ENCODE assay signal across 14 cellular contexts in genomic region chr6:131317516-131317915, GRCh38.
"Had no signal": no experiment of that assay in that cellular context is flagged by ENCODE, and none has a peak within 500 bp of the region (broad histone marks: within the 10 kb centered on the region; RNA-seq: fewer than 3 reads in every experiment).

No MANE protein-coding gene starts in this region.

- ATAC-seq: esophagus mucosa, T-helper 17 cell had no signal

- H3K27me3 Mint-ChIP-seq: activated naive CD4-positive, alpha-beta T cell treated with anti-CD3 and anti-CD28 coated beads, Interleukin-2, amount 50 U/mL, for 24 hours; T-helper 17 cell had no signal

- H3K27me3 ChIP-seq: dorsolateral prefrontal cortex, sigmoid colon, testis had no signal

- H3K4me1 ChIP-seq: sigmoid colon, testis had no signal

- H3K4me3 Mint-ChIP-seq: activated naive CD4-positive, alpha-beta T cell treated with anti-CD3 and anti-CD28 coated beads, Interleukin-2, amount 50 U/mL, for 24 hours; nephron progenitor cell; T-helper 17 cell had no signal

- H3K9me3 ChIP-seq: testis had no signal

- H3K27ac ChIP-seq: dorsolateral prefrontal cortex, sigmoid colon, testis had no signal

- H3K4me3 ChIP-seq: dorsolateral prefrontal cortex, sigmoid colon, testis had no signal

- DNase-seq: activated CD4-positive, CD25-positive, alpha-beta regulatory T cell; activated effector memory CD4-positive, alpha-beta T cell treated with Interleukin-2 at 50 U/mL for 16 hours; activated T-cell treated with anti-CD3 and anti-CD28 coated beads, Interleukin-2, amount 50 U/mL, for 1 hour; dorsolateral prefrontal cortex; kidney glomerular epithelial cell; nephron progenitor cell; sigmoid colon; stimulated activated CD4-positive, alpha-beta T cell treated with anti-CD3 and anti-CD28 coated beads, Interleukin-12 subunit alpha, Interleukin-12 subunit beta, amount 100 ng/mL, for 4 hours; stimulated activated CD4-positive, alpha-beta T cell treated with anti-CD3 and anti-CD28 coated beads, Interleukin-2, amount 100 ng/mL, for 48 hours; stimulated activated naive CD4-positive, alpha-beta T cell treated with Interleukin-2 at 50 U/mL for 16 hours; T-helper 17 cell; testis had no signal

- H3K36me3 ChIP-seq: sigmoid colon had no signal

- H3K27ac Mint-ChIP-seq: nephron progenitor cell, T-helper 17 cell had no signal

- H3K4me1 Mint-ChIP-seq: nephron progenitor cell, T-helper 17 cell had no signal
